1 cellular context compared by ENCODE assay signal in genomic region chr19:6501740-6502648, GRCh38.
TF ChIP-seq lines count a peak whose summit lies in the region.

Gene TUBB4A (minus strand): TSS chr19:6502309. CDS start chr19:6502212, 97 bp downstream.

TF ChIP-seq in HEK293, 187 proteins besides CTCF, POLR2A, EP300 and RAD21 (continued from another document):
- no peak for TF ChIP-seq ZSCAN5A (tag by site-specific recombination; IDR thresholded peaks at IDR 0.05)
- TF ChIP-seq ZFP69B (tag by site-specific recombination; IDR thresholded peaks at IDR 0.05), result 0 out of 2 replicates have a peak, but pooled peaks have one; percentile 53
- TF ChIP-seq GLIS2 (tag by site-specific recombination; IDR thresholded peaks at IDR 0.05), result peak; percentile 91
- no peak for TF ChIP-seq ZNF311 (tag by site-specific recombination; IDR thresholded peaks at IDR 0.05; ENCODE audit: borderline replicate concordance)
- TF ChIP-seq SCRT2 (tag by site-specific recombination; IDR thresholded peaks at IDR 0.05), result no peak
- no peak for TF ChIP-seq ZNF404 (tag by site-specific recombination; IDR thresholded peaks at IDR 0.05)
- TF ChIP-seq ZNF626 (tag by site-specific recombination; IDR thresholded peaks at IDR 0.05), result no peak
- no peak for TF ChIP-seq ZNF292 (tag by site-specific recombination; IDR thresholded peaks at IDR 0.05; ENCODE audit: borderline replicate concordance, low read depth)
- TF ChIP-seq ZNF530 (tag by site-specific recombination; IDR thresholded peaks at IDR 0.05; ENCODE audit: low read depth), result no peak
- no peak for TF ChIP-seq ZBTB49 (tag by site-specific recombination; IDR thresholded peaks at IDR 0.05; ENCODE audit: low read depth)
- TF ChIP-seq ZNF133 (tag by site-specific recombination; IDR thresholded peaks at IDR 0.05), result no peak
- no peak for TF ChIP-seq HOXA7 (CRISPR knock-in tag; IDR thresholded peaks at IDR 0.05; ENCODE audit: borderline replicate concordance)
- TF ChIP-seq, protein P1, sequence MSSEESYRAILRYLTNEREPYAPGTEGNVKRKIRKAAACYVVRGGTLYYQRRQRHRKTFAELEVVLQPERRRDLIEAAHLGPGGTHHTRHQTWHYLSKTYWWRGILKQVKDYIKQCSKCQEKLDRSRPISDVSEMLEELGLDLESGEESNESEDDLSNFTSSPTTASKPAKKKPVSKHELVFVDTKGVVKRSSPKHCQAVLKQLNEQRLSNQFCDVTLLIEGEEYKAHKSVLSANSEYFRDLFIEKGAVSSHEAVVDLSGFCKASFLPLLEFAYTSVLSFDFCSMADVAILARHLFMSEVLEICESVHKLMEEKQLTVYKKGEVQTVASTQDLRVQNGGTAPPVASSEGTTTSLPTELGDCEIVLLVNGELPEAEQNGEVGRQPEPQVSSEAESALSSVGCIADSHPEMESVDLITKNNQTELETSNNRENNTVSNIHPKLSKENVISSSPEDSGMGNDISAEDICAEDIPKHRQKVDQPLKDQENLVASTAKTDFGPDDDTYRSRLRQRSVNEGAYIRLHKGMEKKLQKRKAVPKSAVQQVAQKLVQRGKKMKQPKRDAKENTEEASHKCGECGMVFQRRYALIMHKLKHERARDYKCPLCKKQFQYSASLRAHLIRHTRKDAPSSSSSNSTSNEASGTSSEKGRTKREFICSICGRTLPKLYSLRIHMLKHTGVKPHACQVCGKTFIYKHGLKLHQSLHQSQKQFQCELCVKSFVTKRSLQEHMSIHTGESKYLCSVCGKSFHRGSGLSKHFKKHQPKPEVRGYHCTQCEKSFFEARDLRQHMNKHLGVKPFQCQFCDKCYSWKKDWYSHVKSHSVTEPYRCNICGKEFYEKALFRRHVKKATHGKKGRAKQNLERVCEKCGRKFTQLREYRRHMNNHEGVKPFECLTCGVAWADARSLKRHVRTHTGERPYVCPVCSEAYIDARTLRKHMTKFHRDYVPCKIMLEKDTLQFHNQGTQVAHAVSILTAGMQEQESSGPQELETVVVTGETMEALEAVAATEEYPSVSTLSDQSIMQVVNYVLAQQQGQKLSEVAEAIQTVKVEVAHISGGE (tag by site-specific recombination; conservative IDR thresholded peaks at IDR 0.05; ENCODE audit: low read depth), result no peak; the same call in 1 of the 2 replicates
- no peak for TF ChIP-seq ZNF274 (IDR thresholded peaks at IDR 0.05; ENCODE audit: low read length)
- TF ChIP-seq ZNF274 (tag by site-specific recombination; IDR thresholded peaks at IDR 0.05; ENCODE audit: borderline replicate concordance), result no peak
- no peak for TF ChIP-seq ZNF169 (tag by site-specific recombination; IDR thresholded peaks at IDR 0.05)
- TF ChIP-seq ZNF518A (tag by site-specific recombination; conservative IDR thresholded peaks at IDR 0.05; ENCODE audit: low read depth), result no peak
- no peak for TF ChIP-seq TCF7L2 (IDR thresholded peaks at IDR 0.05; ENCODE audit: borderline replicate concordance, low read depth, low read length)
- TF ChIP-seq GFI1B (tag by site-specific recombination; IDR thresholded peaks at IDR 0.05), result no peak
- TF ChIP-seq ZNF426 (tag by site-specific recombination; IDR thresholded peaks at IDR 0.05), result no peak
- TF ChIP-seq, protein P2, sequence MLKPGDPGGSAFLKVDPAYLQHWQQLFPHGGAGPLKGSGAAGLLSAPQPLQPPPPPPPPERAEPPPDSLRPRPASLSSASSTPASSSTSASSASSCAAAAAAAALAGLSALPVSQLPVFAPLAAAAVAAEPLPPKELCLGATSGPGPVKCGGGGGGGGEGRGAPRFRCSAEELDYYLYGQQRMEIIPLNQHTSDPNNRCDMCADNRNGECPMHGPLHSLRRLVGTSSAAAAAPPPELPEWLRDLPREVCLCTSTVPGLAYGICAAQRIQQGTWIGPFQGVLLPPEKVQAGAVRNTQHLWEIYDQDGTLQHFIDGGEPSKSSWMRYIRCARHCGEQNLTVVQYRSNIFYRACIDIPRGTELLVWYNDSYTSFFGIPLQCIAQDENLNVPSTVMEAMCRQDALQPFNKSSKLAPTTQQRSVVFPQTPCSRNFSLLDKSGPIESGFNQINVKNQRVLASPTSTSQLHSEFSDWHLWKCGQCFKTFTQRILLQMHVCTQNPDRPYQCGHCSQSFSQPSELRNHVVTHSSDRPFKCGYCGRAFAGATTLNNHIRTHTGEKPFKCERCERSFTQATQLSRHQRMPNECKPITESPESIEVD (tag by site-specific recombination; IDR thresholded peaks at IDR 0.05), result no peak
- TF ChIP-seq ZNF704 (tag by site-specific recombination; IDR thresholded peaks at IDR 0.05), result no peak
- no peak for TF ChIP-seq ZNF221 (tag by site-specific recombination; IDR thresholded peaks at IDR 0.05; ENCODE audit: borderline replicate concordance)
- peak; percentile 79 for TF ChIP-seq ZBTB48 (tag by site-specific recombination; IDR thresholded peaks at IDR 0.05)
TF ChIP-seq in HEK293: peak in this region for 39.
